9 cellular contexts compared by ENCODE assay signal in the genomic region with DNA sequence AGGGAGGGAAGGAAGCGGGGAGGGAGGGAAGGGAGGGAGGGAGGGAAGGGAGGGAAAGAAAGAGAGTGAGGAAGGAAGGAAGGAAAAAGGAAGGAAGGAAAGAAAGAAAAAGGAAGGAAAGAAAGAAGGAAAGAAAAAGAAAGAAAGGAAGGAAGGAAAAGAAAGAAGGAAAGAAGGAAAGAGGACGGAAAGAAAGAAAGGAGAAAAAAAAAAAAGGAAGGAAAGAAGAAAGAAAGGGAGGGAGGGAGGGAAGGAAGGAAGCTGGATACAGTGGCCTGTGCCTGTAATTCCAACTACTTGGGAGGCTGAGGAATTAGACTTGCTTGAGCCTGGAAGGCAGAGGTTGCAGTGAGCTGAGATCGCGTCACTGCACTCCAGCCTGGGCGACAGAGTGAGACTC. TPM values are rescaled to one million over a fixed set of nuclear protein-coding genes. Genes with fewer than 3 reads are reported as not detected.
"Had no signal": no experiment of that assay in that cellular context is flagged by ENCODE, and none has a peak within 500 bp of the region (broad histone marks: within the 10 kb centered on the region; RNA-seq: fewer than 3 reads in every experiment).

No MANE protein-coding gene starts in this region.

- H3K4me3 Mint-ChIP-seq: IgD-negative memory B cell had no signal

- H3K4me1 Mint-ChIP-seq: IgD-negative memory B cell had no signal

- H3K9ac ChIP-seq: GM23248 had no signal

- H3K4me3 ChIP-seq: GM23248, HAP-1 had no signal

- H3K36me3 ChIP-seq: HAP-1 had no signal

- H2AFZ ChIP-seq: GM23248 had no signal

- H3K4me1 ChIP-seq: HAP-1 had no signal

- FAIRE-seq: HTR-8/SVneo had no signal

- DNase-seq: GM23248, GOT3, H7, KG1 had no signal

- H3K27ac ChIP-seq: GM23248 had no signal

- H3K27ac Mint-ChIP-seq: IgD-negative memory B cell had no signal

- H3K9me3 ChIP-seq: HAP-1 had no signal

- ATAC-seq: HCT116 had no signal

RNA-seq across cellular contexts. Expression of gene OLFM2, which starts 35.3 kb away (rescaled TPM):
- total RNA-seq: HT-29 had no signal
